In genomic region chr19:1133471-1133929, GRCh38 we compare ENCODE assay signal across 8 cellular contexts. TPM values are rescaled to one million over a fixed set of nuclear protein-coding genes. Genes with fewer than 3 reads are reported as not detected.
DNase-seq lines count a peak whose midpoint lies in the region; ATAC-seq, FAIRE-seq and TF ChIP-seq lines count a peak whose summit lies in the region.

No MANE protein-coding gene starts in this region.

- peaks cover 45 to 60% of the 10 kb centered on the region in 2 donors for H3K4me1 ChIP-seq in duodenal mucosa (ENCODE audit: control insufficient read depth in 1 of 2, insufficient read depth in 2 of 2, low read length in 2 of 2)
- H3K4me1 ChIP-seq in small intestine (ENCODE audit: control insufficient read depth in 2 of 2, insufficient read depth in 1 of 2, low read depth in 1 of 2, low read length in 1 of 2), result peaks cover 3 to 15% of the 10 kb centered on the region in 2 donors

- peak overlapping the region in 1 of 2 donors; percentile 70 for H3K9ac ChIP-seq in duodenal mucosa (ENCODE audit: low read depth in 1 of 2, low read length in 2 of 2)

- FAIRE-seq in small intestine (lab: Jason Lieb, UNC), result no peak

- H3K4me3 ChIP-seq in GM12875 (ENCODE audit: low read depth, low read length) (peak overlapping the region; percentile 85), duodenal mucosa (ENCODE audit: low read depth in 1 of 2, low read length in 2 of 2) (peak overlapping the region; percentile 71 to 75), small intestine (ENCODE audit: low read depth in 1 of 2, low read length in 2 of 2) (peak overlapping the region in 1 of 2 donors; percentile 74)

- no peak for TF ChIP-seq CTCF in GM12875 (IDR thresholded peaks at IDR 0.05; ENCODE audit: borderline replicate concordance, insufficient read depth, low read depth, low read length)

- 80 to 87% (median 86%) methylated on average over 22 to 25 of the region's 25 CpGs for WGBS in small intestine, 3 donors

- DNase-seq in activated CD4-positive, CD25-positive, alpha-beta regulatory T cell treated with anti-CD3 and anti-CD28 coated beads, Interleukin-2, amount 50 U/mL, for 16 hours (ENCODE audit: low read depth, low spot score), result peak; percentile 48
- DNase-seq in small intestine, result peak; percentile 60
- no peak for DNase-seq in NCI-H226
- no peak for DNase-seq in ecto neural progenitor cell (ENCODE audit: low spot score)

- H3K27me3 ChIP-seq in duodenal mucosa (ENCODE audit: control insufficient read depth in 1 of 2, insufficient read depth in 2 of 2, low read length in 2 of 2), result no peaks in the 10 kb centered on the region
- H3K27me3 ChIP-seq in small intestine (ENCODE audit: control insufficient read depth in 2 of 2, insufficient read depth in 2 of 2, low read length in 2 of 2), result no peaks in the 10 kb centered on the region

- H3K9me3 ChIP-seq in duodenal mucosa (ENCODE audit: control insufficient read depth in 1 of 2, low read length in 2 of 2), result no peaks in the 10 kb centered on the region
- no peaks in the 10 kb centered on the region for H3K9me3 ChIP-seq in small intestine (ENCODE audit: control insufficient read depth, low read depth)

- H3K36me3 ChIP-seq in duodenal mucosa (ENCODE audit: control insufficient read depth in 1 of 2, insufficient read depth in 2 of 2, low read length in 2 of 2) (peaks cover 0 to 3% of the 10 kb centered on the region in 2 donors), small intestine (ENCODE audit: control insufficient read depth in 2 of 2, insufficient read depth in 2 of 2, low read length in 2 of 2) (peaks cover 0 to 3% of the 10 kb centered on the region in 2 donors)

- peak overlapping the region; percentile 97 for H3K27ac ChIP-seq in duodenal mucosa (ENCODE audit: low read depth, low read length)
- peak overlapping the region; percentile 80 to 99 for H3K27ac ChIP-seq in small intestine (ENCODE audit: low read depth in 1 of 2, low read length in 1 of 2)

- ATAC-seq in HG03108 (IDR thresholded peaks at IDR 0.05; ENCODE audit: unreplicated experiment) (peak; percentile 42), HG03159 (IDR thresholded peaks at IDR 0.05; ENCODE audit: unreplicated experiment) (no peak)

RNA-seq across cellular contexts. Expression of gene GPX4, which starts 29.7 kb away (rescaled TPM):
- 1,000 to 10,000 TPM in 2 of 3 donors, 100 to 1,000 TPM in 1; 335 to 1,298 (median 1,178) TPM for polyA plus RNA-seq in small intestine

RNA-seq across cellular contexts. Expression of gene POLR2E, which starts 38.3 kb away (rescaled TPM):
- 100 to 1,000 TPM; 141 to 189 (median 143) TPM for polyA plus RNA-seq in small intestine

RNA-seq across cellular contexts. Expression of gene SBNO2, which starts 40.6 kb away (rescaled TPM):
- 10 to 100 TPM; 19.7 to 32.1 (median 19.7) TPM for polyA plus RNA-seq in small intestine

Comparison
In these comparisons a context has a peak if more than half of its experiments do, and no peak if none do; other contexts are left out.
1. DNase-seq: peak in activated CD4-positive, CD25-positive, alpha-beta regulatory T cell treated with anti-CD3 and anti-CD28 coated beads, Interleukin-2, amount 50 U/mL, for 16 hours (single experiment) and small intestine (single experiment); none in NCI-H226 (single experiment) and ecto neural progenitor cell (single experiment).